ENCODE assay signal across 25 cellular contexts in genomic region chr4:39563448-39563847, GRCh38.
"Had no signal": no experiment of that assay in that cellular context is flagged by ENCODE, and none has a peak within 500 bp of the region (broad histone marks: within the 10 kb centered on the region; RNA-seq: fewer than 3 reads in every experiment).

No MANE protein-coding gene starts in this region.

- H3K27me3 ChIP-seq: ascending aorta, foreskin keratinocyte, sigmoid colon, thyroid gland had no signal

- H3K4me1 Mint-ChIP-seq: activated CD4-positive, alpha-beta T cell treated with anti-CD3 and anti-CD28 coated beads, Interleukin-2, amount 10 ng/mL, durations not matched to agents 24 days and 14 days had no signal

- H3K9me3 ChIP-seq: ascending aorta, lower lobe of right lung, sigmoid colon, thyroid gland had no signal

- H3K27me3 Mint-ChIP-seq: activated CD4-positive, alpha-beta T cell treated with anti-CD3 and anti-CD28 coated beads, Interleukin-2, amount 10 ng/mL, durations not matched to agents 24 days and 14 days; activated CD8-positive, alpha-beta memory T cell treated with anti-CD3 and anti-CD28 coated beads, Interleukin-2, amount 10 ng/mL, durations not matched to agents 7 days and 5 days; activated CD8-positive, alpha-beta T cell treated with anti-CD3 and anti-CD28 coated beads for 36 hours; naive thymus-derived CD4-positive, alpha-beta T cell; T-helper 17 cell had no signal

- H3K27ac ChIP-seq: ascending aorta, coronary artery, foreskin keratinocyte, lower lobe of right lung, sigmoid colon, thyroid gland had no signal

- DNase-seq: activated CD4-positive, alpha-beta T cell treated with anti-CD3 and anti-CD28 coated beads, Interleukin-2, amount 10 ng/mL, durations not matched to agents 24 days and 14 days; activated CD8-positive, alpha-beta memory T cell treated with anti-CD3 and anti-CD28 coated beads, Interleukin-2, amount 10 ng/mL, durations not matched to agents 7 days and 5 days; activated CD8-positive, alpha-beta T cell treated with anti-CD3 and anti-CD28 coated beads for 36 hours; activated gamma-delta T cell treated with Interleukin-2 at 50 U/mL for 16 hours; cerebellar nuclear complex; endodermal cell; kidney; lower lobe of right lung; naive thymus-derived CD4-positive, alpha-beta T cell; retina; sigmoid colon; stimulated activated CD4-positive, alpha-beta T cell treated with anti-CD3 and anti-CD28 coated beads, Interleukin-2, amount 100 ng/mL, for 48 hours; stimulated activated CD8-positive, alpha-beta memory T cell treated with anti-CD3 and anti-CD28 coated beads, Interleukin-4, amount 100 ng/mL, for 48 hours; stimulated activated naive CD8-positive, alpha-beta T cell treated with anti-CD3 and anti-CD28 coated beads, Interleukin-15, Interleukin-2, amounts not matched to agents 100 U/mL and 50 U/mL, for 24 hours; SW 1271; T-helper 17 cell; thyroid gland had no signal

- H3K27ac Mint-ChIP-seq: activated CD4-positive, alpha-beta T cell treated with anti-CD3 and anti-CD28 coated beads, Interleukin-2, amount 10 ng/mL, durations not matched to agents 24 days and 14 days; activated CD8-positive, alpha-beta memory T cell treated with anti-CD3 and anti-CD28 coated beads, Interleukin-2, amount 10 ng/mL, durations not matched to agents 7 days and 5 days; activated CD8-positive, alpha-beta T cell treated with anti-CD3 and anti-CD28 coated beads for 36 hours; activated naive CD4-positive, alpha-beta T cell treated with anti-CD3 and anti-CD28 coated beads, Interleukin-2, amount 50 U/mL, for 72 hours; activated T-helper 1 cell treated with anti-CD3 and anti-CD28 coated beads, Interleukin-12 subunit alpha, Interleukin-12 subunit beta, Interleukin-2, Interleukin-4 antibody, amounts not matched to agents 30 ng/mL and 10 ng/mL and 1 ng/mL, durations not matched to agents 14 hours and 24 hours and 36 hours; endodermal cell; naive thymus-derived CD4-positive, alpha-beta T cell; T-helper 17 cell had no signal

- ATAC-seq: activated CD4-positive, CD25-positive, alpha-beta regulatory T cell treated with anti-CD3 and anti-CD28 coated beads, Interleukin-2, amount 50 U/mL, for 24 hours; activated CD8-positive, alpha-beta memory T cell treated with anti-CD3 and anti-CD28 coated beads, Interleukin-2, amount 10 ng/mL, durations not matched to agents 7 days and 5 days; activated CD8-positive, alpha-beta T cell treated with anti-CD3 and anti-CD28 coated beads for 36 hours; foreskin keratinocyte; left lobe of liver; lower lobe of right lung; naive thymus-derived CD4-positive, alpha-beta T cell; stimulated activated naive CD8-positive, alpha-beta T cell treated with anti-CD3 and anti-CD28 coated beads, Interleukin-15, Interleukin-2, amounts not matched to agents 100 U/mL and 50 U/mL, for 24 hours; T-helper 17 cell had no signal

- H3K4me3 ChIP-seq: ascending aorta, coronary artery, lower lobe of right lung, sigmoid colon, smooth muscle cell, thyroid gland had no signal

- H3K4me3 Mint-ChIP-seq: activated CD4-positive, alpha-beta T cell treated with anti-CD3 and anti-CD28 coated beads, Interleukin-2, amount 10 ng/mL, durations not matched to agents 24 days and 14 days; activated CD8-positive, alpha-beta memory T cell treated with anti-CD3 and anti-CD28 coated beads, Interleukin-2, amount 10 ng/mL, durations not matched to agents 7 days and 5 days; activated CD8-positive, alpha-beta T cell treated with anti-CD3 and anti-CD28 coated beads for 36 hours; activated T-helper 1 cell treated with anti-CD3 and anti-CD28 coated beads, Interleukin-12 subunit alpha, Interleukin-12 subunit beta, Interleukin-2, Interleukin-4 antibody, amounts not matched to agents 30 ng/mL and 10 ng/mL and 1 ng/mL, durations not matched to agents 14 hours and 24 hours and 36 hours; endodermal cell; naive thymus-derived CD4-positive, alpha-beta T cell; T-helper 17 cell had no signal

- H3K4me1 ChIP-seq: ascending aorta, sigmoid colon, thyroid gland had no signal
